ENCODE assay signal across 1 cellular context in the genomic region with DNA sequence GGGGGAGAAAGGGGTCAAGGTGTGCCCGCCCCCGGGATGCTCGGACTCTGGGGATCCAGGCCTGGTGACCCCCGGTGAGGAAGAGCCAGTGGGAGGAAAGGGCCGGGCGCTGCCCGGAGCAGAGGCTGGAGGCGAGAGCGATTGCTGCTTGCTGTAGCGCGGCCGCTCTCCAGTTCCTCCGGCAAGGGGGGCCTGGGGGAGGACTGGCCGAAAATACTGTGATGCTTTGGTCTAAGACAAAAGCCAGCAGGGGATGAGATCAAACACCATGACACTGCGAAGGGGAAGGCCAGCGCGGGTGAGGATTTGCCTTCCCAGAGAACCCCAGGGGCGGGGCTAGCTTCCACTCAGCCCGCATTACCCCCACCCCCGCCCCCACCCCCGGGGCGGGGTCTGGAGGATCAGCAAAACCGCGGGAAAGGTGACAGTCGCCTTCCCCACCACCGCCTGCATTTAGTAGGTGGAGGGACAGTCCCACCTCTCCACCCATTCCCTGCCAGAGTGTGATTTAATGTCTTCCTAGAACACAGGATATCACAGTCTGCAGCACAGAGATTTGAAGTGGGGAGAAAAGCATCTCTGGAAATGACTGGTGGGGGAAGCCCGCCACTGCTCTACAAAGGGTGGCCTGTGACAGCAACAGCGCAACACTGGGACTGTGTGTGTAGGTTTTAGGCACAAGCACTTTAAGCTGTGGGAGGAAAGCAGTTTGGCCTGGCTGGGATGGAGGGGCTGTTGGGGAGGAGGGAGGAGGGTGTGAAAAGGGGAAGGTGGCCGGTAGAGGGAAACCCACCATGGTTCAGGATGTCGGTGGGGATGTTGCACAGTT.
TF ChIP-seq lines count a peak whose summit lies in the region.

No MANE protein-coding gene starts in this region.

TF ChIP-seq in GM12878, 131 proteins besides CTCF, POLR2A, EP300 and RAD21 (continued from another document):
- TF ChIP-seq, protein P1, sequence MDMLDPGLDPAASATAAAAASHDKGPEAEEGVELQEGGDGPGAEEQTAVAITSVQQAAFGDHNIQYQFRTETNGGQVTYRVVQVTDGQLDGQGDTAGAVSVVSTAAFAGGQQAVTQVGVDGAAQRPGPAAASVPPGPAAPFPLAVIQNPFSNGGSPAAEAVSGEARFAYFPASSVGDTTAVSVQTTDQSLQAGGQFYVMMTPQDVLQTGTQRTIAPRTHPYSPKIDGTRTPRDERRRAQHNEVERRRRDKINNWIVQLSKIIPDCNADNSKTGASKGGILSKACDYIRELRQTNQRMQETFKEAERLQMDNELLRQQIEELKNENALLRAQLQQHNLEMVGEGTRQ (IDR thresholded peaks at IDR 0.05; ENCODE audit: borderline replicate concordance, low read depth, low read length), result no peak
- TF ChIP-seq POU2F2 (IDR thresholded peaks at IDR 0.05; ENCODE audit: borderline replicate concordance, low read depth, low read length) (peak; percentile 54; the same call in 1 of the 3 replicates), POLR2AphosphoS2 (IDR thresholded peaks at IDR 0.05; ENCODE audit: low read depth, low read length) (no peak), RUNX3 (IDR thresholded peaks at IDR 0.05; ENCODE audit: low read length) (peak; percentile 94), MEF2A (IDR thresholded peaks at IDR 0.05; ENCODE audit: insufficient read depth, low read depth, low read length) (0 out of 2 replicates have a peak, but pooled peaks have one; percentile 61), NBN (IDR thresholded peaks at IDR 0.05) (peak; percentile 55; the same call in 1 of the 2 replicates), ZNF622 (IDR thresholded peaks at IDR 0.05) (no peak), DPF2 (IDR thresholded peaks at IDR 0.05) (peak; percentile 89), CREB1 (IDR thresholded peaks at IDR 0.05; ENCODE audit: low read depth) (peak; percentile 58), NR2C1 (IDR thresholded peaks at IDR 0.05) (no peak), KLF5 (IDR thresholded peaks at IDR 0.05; ENCODE audit: partially characterized antibody) (no peak), ESRRA (IDR thresholded peaks at IDR 0.05; ENCODE audit: low read length) (no peak), MYB (IDR thresholded peaks at IDR 0.05; ENCODE audit: borderline replicate concordance, low read depth, low read length) (no peak), ETV6 (conservative IDR thresholded peaks at IDR 0.05 in 1 of 2, IDR thresholded peaks at IDR 0.05 in 1 of 2; ENCODE audit: borderline replicate concordance in 1 of 2, low read depth in 1 of 2) (peak in 1 of 2 experiments; percentile 70; a peak in 2 of 4 replicates), MYC (IDR thresholded peaks at IDR 0.05; ENCODE audit: insufficient read depth, insufficient read length, insufficient replicate concordance, low read length, severe bottlenecking) (no peak), IKZF2 (IDR thresholded peaks at IDR 0.05) (peak; percentile 95 to 97), KAT2A (conservative IDR thresholded peaks at IDR 0.05; ENCODE audit: control insufficient read depth, low read depth, low read length) (no peak), BCL11A (IDR thresholded peaks at IDR 0.05; ENCODE audit: low read depth, low read length) (peak; percentile 72), RAD51 (IDR thresholded peaks at IDR 0.05) (no peak), NRF1 (conservative IDR thresholded peaks at IDR 0.05; ENCODE audit: low read depth, low read length) (no peak), TCF12 (IDR thresholded peaks at IDR 0.05; ENCODE audit: low read depth, low read length) (peak; percentile 59; the same call in 1 of the 2 replicates), RCOR1 (conservative IDR thresholded peaks at IDR 0.05; ENCODE audit: low read depth, low read length) (peak; percentile 92; the same call in 1 of the 2 replicates), PAX8 (IDR thresholded peaks at IDR 0.05) (no peak), EED (IDR thresholded peaks at IDR 0.05; ENCODE audit: low read depth) (peak; percentile 98), MTA2 (IDR thresholded peaks at IDR 0.05; ENCODE audit: low read depth) (peak; percentile 72), HCFC1 (IDR thresholded peaks at IDR 0.05; ENCODE audit: low read length) (no peak), SUZ12 (IDR thresholded peaks at IDR 0.05; ENCODE audit: unreplicated experiment) (no peak), TCF7 (IDR thresholded peaks at IDR 0.05; ENCODE audit: borderline replicate concordance) (peak; percentile 98), PML (IDR thresholded peaks at IDR 0.05; ENCODE audit: low read length) (no peak)
- TF ChIP-seq, protein P2, sequence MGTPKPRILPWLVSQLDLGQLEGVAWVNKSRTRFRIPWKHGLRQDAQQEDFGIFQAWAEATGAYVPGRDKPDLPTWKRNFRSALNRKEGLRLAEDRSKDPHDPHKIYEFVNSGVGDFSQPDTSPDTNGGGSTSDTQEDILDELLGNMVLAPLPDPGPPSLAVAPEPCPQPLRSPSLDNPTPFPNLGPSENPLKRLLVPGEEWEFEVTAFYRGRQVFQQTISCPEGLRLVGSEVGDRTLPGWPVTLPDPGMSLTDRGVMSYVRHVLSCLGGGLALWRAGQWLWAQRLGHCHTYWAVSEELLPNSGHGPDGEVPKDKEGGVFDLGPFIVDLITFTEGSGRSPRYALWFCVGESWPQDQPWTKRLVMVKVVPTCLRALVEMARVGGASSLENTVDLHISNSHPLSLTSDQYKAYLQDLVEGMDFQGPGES (IDR thresholded peaks at IDR 0.05), result no peak
- TF ChIP-seq, protein P3, sequence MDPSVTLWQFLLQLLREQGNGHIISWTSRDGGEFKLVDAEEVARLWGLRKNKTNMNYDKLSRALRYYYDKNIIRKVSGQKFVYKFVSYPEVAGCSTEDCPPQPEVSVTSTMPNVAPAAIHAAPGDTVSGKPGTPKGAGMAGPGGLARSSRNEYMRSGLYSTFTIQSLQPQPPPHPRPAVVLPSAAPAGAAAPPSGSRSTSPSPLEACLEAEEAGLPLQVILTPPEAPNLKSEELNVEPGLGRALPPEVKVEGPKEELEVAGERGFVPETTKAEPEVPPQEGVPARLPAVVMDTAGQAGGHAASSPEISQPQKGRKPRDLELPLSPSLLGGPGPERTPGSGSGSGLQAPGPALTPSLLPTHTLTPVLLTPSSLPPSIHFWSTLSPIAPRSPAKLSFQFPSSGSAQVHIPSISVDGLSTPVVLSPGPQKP (IDR thresholded peaks at IDR 0.05; ENCODE audit: low read depth, low read length), result 0 out of 2 replicates have a peak, but pooled peaks have one; percentile 29
- TF ChIP-seq, protein P4, sequence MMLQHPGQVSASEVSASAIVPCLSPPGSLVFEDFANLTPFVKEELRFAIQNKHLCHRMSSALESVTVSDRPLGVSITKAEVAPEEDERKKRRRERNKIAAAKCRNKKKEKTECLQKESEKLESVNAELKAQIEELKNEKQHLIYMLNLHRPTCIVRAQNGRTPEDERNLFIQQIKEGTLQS (IDR thresholded peaks at IDR 0.05; ENCODE audit: borderline replicate concordance, extremely low read depth, low read depth, low read length), result no peak
- TF ChIP-seq, protein P5, sequence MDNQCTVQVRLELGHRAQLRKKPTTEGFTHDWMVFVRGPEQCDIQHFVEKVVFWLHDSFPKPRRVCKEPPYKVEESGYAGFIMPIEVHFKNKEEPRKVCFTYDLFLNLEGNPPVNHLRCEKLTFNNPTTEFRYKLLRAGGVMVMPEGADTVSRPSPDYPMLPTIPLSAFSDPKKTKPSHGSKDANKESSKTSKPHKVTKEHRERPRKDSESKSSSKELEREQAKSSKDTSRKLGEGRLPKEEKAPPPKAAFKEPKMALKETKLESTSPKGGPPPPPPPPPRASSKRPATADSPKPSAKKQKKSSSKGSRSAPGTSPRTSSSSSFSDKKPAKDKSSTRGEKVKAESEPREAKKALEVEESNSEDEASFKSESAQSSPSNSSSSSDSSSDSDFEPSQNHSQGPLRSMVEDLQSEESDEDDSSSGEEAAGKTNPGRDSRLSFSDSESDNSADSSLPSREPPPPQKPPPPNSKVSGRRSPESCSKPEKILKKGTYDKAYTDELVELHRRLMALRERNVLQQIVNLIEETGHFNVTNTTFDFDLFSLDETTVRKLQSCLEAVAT (IDR thresholded peaks at IDR 0.05), result 0 out of 2 replicates have a peak, but pooled peaks have one; percentile 20
